Comparison of ENCODE assay signal across 1 cellular context in the genomic region with DNA sequence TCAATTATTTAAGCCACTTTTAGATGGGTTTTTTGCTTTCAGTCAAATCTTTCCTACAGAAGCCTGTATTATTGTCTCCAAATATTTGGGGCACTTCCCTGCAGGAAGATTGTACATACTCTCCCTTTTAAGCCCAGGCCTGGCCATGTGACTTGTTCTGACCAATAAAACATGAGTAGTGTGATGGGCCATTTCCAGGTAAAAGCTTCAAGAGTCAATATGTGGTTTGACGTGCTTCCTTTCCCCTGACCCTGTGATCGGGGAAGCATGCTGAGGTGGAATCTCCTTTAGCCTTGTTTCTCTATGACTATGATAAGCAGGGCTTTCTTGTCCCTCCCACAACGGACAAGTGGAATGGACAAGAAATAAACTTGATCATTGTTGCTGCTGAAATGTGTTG.
TF ChIP-seq lines count a peak whose summit lies in the region.

No MANE protein-coding gene starts in this region.

TF ChIP-seq in GM23338, 12 proteins besides CTCF, POLR2A, EP300 and RAD21 (continued from another document):
- TF ChIP-seq ZNF462 (CRISPR knock-in tag; IDR thresholded peaks at IDR 0.05): no peak
